ENCODE assay signal across 8 cellular contexts in genomic region chr7:103279963-103280802, GRCh38. TPM values are rescaled to one million over a fixed set of nuclear protein-coding genes. Genes with fewer than 3 reads are reported as not detected.
DNase-seq lines count a peak whose midpoint lies in the region; ATAC-seq and TF ChIP-seq lines count a peak whose summit lies in the region.
"Not testable (repeated sequence)": the region's sequence is repeated elsewhere in the genome, so short reads cannot be mapped to it uniquely, and the experiment has no call there.

No MANE protein-coding gene starts in this region.

- peak overlapping the region; percentile 89 for H3K14ac ChIP-seq in neuronal stem cell (ENCODE audit: low read length)

- not testable (repeated sequence) for H3K9me2 ChIP-seq in MM.1S (replicated peaks; ENCODE audit: insufficient read depth, low read length)

- peak overlapping the region; percentile 96 for H3K18ac ChIP-seq in neuronal stem cell (ENCODE audit: low read length)

- peak overlapping the region; percentile 93 for H3K4me3 ChIP-seq in GM08714 (ENCODE audit: low read length)
- peak overlapping the region; percentile 72 for H3K4me3 ChIP-seq in MM.1S (ENCODE audit: low read length)
- H3K4me3 ChIP-seq in SK-N-MC = peak overlapping the region; percentile 93
- peak overlapping the region; percentile 56 to 84 for H3K4me3 ChIP-seq in neuronal stem cell (ENCODE audit: low read length in 2 of 2)

- peak; percentile 68 for DNase-seq in HFFc6
- DNase-seq in MM.1S = peak; percentile 77
- not testable (repeated sequence) for DNase-seq in SK-N-MC (ENCODE audit: low read depth, low spot score)
- peak; percentile 91 for DNase-seq in activated naive CD4-positive, alpha-beta T cell treated with Interleukin-2 at 50 U/mL for 16 hours
- DNase-seq in foreskin melanocyte = peak; percentile 49
- DNase-seq in neuronal stem cell (ENCODE audit: low spot score) = peak; percentile 64
- DNase-seq in stimulated activated naive CD8-positive, alpha-beta T cell treated with anti-CD3 and anti-CD28 coated beads, Interleukin-15, amount 100 ng/mL, for 72 hours = peak; percentile 86 to 93

- peak overlapping the region; percentile 68 for H3K9ac ChIP-seq in MM.1S (ENCODE audit: low read length)
- peak overlapping the region; percentile 85 for H3K9ac ChIP-seq in SK-N-MC (ENCODE audit: insufficient read length)
- peak overlapping the region; percentile 77 for H3K9ac ChIP-seq in neuronal stem cell (ENCODE audit: low read depth, low read length, poor library complexity)

- H3F3A ChIP-seq in MM.1S (ENCODE audit: insufficient read depth, low read length) = not testable (repeated sequence)

- H4K8ac ChIP-seq in neuronal stem cell (ENCODE audit: low read depth, low read length) = peak overlapping the region; percentile 17

- H2BK120ac ChIP-seq in neuronal stem cell (ENCODE audit: low read depth, low read length) = not testable (repeated sequence)

- peak overlapping the region; percentile 91 for H3K4me3 Mint-ChIP-seq in HFFc6
- H3K4me3 Mint-ChIP-seq in stimulated activated naive CD8-positive, alpha-beta T cell treated with anti-CD3 and anti-CD28 coated beads, Interleukin-15, amount 100 ng/mL, for 72 hours = peak overlapping the region; percentile 98

- H3K79me2 ChIP-seq in MM.1S (ENCODE audit: low read length) = not testable (repeated sequence)

- not testable (repeated sequence) for H2BK15ac ChIP-seq in neuronal stem cell (ENCODE audit: low read length)

- not testable (repeated sequence) for H2AK5ac ChIP-seq in neuronal stem cell (ENCODE audit: low read depth, low read length)

- not testable (repeated sequence) for H3K27ac ChIP-seq in MM.1S (ENCODE audit: low read length); SK-N-MC; neuronal stem cell (replicated peaks; ENCODE audit: low read length)

- not testable (repeated sequence) for H3K4ac ChIP-seq in neuronal stem cell (ENCODE audit: low read length)

- not testable (repeated sequence) for H3K9me3 ChIP-seq in MM.1S (replicated peaks; ENCODE audit: insufficient read depth, low read length); SK-N-MC (ENCODE audit: low read depth, low read length); neuronal stem cell (replicated peaks in 1 of 2; ENCODE audit: control insufficient read depth in 2 of 2, insufficient read depth in 1 of 2, low read depth in 1 of 2, low read length in 2 of 2)

- H4K91ac ChIP-seq in neuronal stem cell (ENCODE audit: low read depth, low read length, poor library complexity) = not testable (repeated sequence)

- H3K4me2 ChIP-seq in MM.1S (ENCODE audit: low read depth, low read length) (peak overlapping the region; percentile 87), neuronal stem cell (ENCODE audit: insufficient read depth, low read length, poor library complexity, severe bottlenecking) (peak overlapping the region; percentile 97)

- TF ChIP-seq CTCF in HFFc6 (IDR thresholded peaks at IDR 0.05); MM.1S (IDR thresholded peaks at IDR 0.05; ENCODE audit: low read length): not testable (repeated sequence)

- peak overlapping the region; percentile 92 for H3K27ac Mint-ChIP-seq in HFFc6
- H3K27ac Mint-ChIP-seq in stimulated activated naive CD8-positive, alpha-beta T cell treated with anti-CD3 and anti-CD28 coated beads, Interleukin-15, amount 100 ng/mL, for 72 hours = peak overlapping the region; percentile 99 to 100

- H2BK12ac ChIP-seq in neuronal stem cell (ENCODE audit: low read length) = not testable (repeated sequence)

- not testable (repeated sequence) for H3K9me3 Mint-ChIP-seq in HFFc6; stimulated activated naive CD8-positive, alpha-beta T cell treated with anti-CD3 and anti-CD28 coated beads, Interleukin-15, amount 100 ng/mL, for 72 hours

- H2BK5ac ChIP-seq in neuronal stem cell (ENCODE audit: low read length) = not testable (repeated sequence)

- H3K36me3 Mint-ChIP-seq in HFFc6 (ENCODE audit: low read depth) = not testable (repeated sequence)

- peak; percentile 95 for ATAC-seq in stimulated activated naive CD8-positive, alpha-beta T cell treated with anti-CD3 and anti-CD28 coated beads, Interleukin-15, amount 100 ng/mL, for 72 hours

- peak overlapping the region; percentile 91 for H2AFZ ChIP-seq in MM.1S (ENCODE audit: low read length)
- peak overlapping the region; percentile 99 for H2AFZ ChIP-seq in neuronal stem cell (ENCODE audit: low read length)

- H4K20me1 ChIP-seq in MM.1S (ENCODE audit: insufficient read depth, low read length) = not testable (repeated sequence)

- not testable (repeated sequence) for H3K27me3 Mint-ChIP-seq in HFFc6 (ENCODE audit: insufficient read depth); stimulated activated naive CD8-positive, alpha-beta T cell treated with anti-CD3 and anti-CD28 coated beads, Interleukin-15, amount 100 ng/mL, for 72 hours

- H3K23ac ChIP-seq in neuronal stem cell (ENCODE audit: low read depth, low read length, poor library complexity) = not testable (repeated sequence)

- H3K27me3 ChIP-seq in MM.1S (replicated peaks; ENCODE audit: insufficient read depth, low read length); neuronal stem cell (ENCODE audit: control insufficient read depth in 3 of 3, insufficient read depth in 3 of 3, low read depth in 1 of 3, low read length in 3 of 3): not testable (repeated sequence)

- H3K36me3 ChIP-seq in MM.1S (replicated peaks; ENCODE audit: insufficient read depth, low read length); SK-N-MC (ENCODE audit: insufficient read depth, low read length); neuronal stem cell (replicated peaks in 1 of 2; ENCODE audit: control insufficient read depth in 2 of 2, insufficient read depth in 2 of 2, low read length in 2 of 2): not testable (repeated sequence)

- not testable (repeated sequence) for H3K4me1 ChIP-seq in MM.1S (ENCODE audit: low read length); neuronal stem cell (ENCODE audit: control insufficient read depth in 2 of 2, insufficient read depth in 1 of 2, low read depth in 1 of 2, low read length in 2 of 2)

- H3K4me1 Mint-ChIP-seq in HFFc6 (ENCODE audit: low read depth) = peaks cover 17% of the 10 kb centered on the region
- H3K4me1 Mint-ChIP-seq in stimulated activated naive CD8-positive, alpha-beta T cell treated with anti-CD3 and anti-CD28 coated beads, Interleukin-15, amount 100 ng/mL, for 72 hours = peaks cover 26% of the 10 kb centered on the region

- H3K79me1 ChIP-seq in neuronal stem cell (ENCODE audit: low read depth, low read length) = not testable (repeated sequence)

- no CpG with 5 or more reads among the region's 71 CpGs for WGBS in neuronal stem cell (ENCODE audit: extremely low coverage in 2 of 2, insufficient read length in 2 of 2, insufficient replicate concordance in 1 of 2), 2 donors

RNA-seq across cellular contexts. Expression of gene PMPCB, which starts 17.1 kb away (rescaled TPM):
- 10 to 100 TPM; 50.1 to 66.3 (median 57.7) TPM for total RNA-seq in HFFc6 (2021; fragmentation: NEBNext Ultra II Directional; extraction: Animal tissue kit (Norgen Biotek cat#: 25700))
- polyA plus RNA-seq in neuronal stem cell (2013, experiment 1 of 2) = 69.5 TPM
- polyA plus RNA-seq in neuronal stem cell (2013, experiment 2 of 2) = 69.9 TPM
